1 cellular context compared by ENCODE assay signal in the genomic region with DNA sequence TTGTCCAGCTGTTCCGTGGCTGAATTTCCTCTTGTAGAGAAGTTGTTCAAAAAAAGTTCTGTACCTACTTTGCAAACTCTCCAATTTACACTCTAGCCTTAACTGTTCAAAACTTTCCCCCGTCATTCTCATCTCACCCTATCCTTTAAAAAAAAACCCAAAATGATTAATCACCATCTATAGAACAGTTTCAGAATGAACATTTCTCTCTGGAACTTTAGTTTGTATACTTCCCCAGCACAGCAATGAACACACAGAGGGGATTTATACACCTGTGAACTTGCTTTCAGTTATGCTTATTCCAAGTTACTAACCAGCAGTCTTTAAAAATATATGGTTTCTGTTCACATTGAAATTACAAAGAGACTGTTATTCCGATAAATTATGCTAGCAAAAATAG.
TF ChIP-seq lines count a peak whose summit lies in the region.

No MANE protein-coding gene starts in this region.

TF ChIP-seq in HCT116, 20 proteins besides CTCF, POLR2A, EP300 and RAD21 (continued from another document):
- TF ChIP-seq, protein P1, sequence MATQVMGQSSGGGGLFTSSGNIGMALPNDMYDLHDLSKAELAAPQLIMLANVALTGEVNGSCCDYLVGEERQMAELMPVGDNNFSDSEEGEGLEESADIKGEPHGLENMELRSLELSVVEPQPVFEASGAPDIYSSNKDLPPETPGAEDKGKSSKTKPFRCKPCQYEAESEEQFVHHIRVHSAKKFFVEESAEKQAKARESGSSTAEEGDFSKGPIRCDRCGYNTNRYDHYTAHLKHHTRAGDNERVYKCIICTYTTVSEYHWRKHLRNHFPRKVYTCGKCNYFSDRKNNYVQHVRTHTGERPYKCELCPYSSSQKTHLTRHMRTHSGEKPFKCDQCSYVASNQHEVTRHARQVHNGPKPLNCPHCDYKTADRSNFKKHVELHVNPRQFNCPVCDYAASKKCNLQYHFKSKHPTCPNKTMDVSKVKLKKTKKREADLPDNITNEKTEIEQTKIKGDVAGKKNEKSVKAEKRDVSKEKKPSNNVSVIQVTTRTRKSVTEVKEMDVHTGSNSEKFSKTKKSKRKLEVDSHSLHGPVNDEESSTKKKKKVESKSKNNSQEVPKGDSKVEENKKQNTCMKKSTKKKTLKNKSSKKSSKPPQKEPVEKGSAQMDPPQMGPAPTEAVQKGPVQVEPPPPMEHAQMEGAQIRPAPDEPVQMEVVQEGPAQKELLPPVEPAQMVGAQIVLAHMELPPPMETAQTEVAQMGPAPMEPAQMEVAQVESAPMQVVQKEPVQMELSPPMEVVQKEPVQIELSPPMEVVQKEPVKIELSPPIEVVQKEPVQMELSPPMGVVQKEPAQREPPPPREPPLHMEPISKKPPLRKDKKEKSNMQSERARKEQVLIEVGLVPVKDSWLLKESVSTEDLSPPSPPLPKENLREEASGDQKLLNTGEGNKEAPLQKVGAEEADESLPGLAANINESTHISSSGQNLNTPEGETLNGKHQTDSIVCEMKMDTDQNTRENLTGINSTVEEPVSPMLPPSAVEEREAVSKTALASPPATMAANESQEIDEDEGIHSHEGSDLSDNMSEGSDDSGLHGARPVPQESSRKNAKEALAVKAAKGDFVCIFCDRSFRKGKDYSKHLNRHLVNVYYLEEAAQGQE (IDR thresholded peaks at IDR 0.05; ENCODE audit: low read depth) = no peak
- TF ChIP-seq POLR2AphosphoS5 (IDR thresholded peaks at IDR 0.05; ENCODE audit: low read depth, low read length) (no peak), EZH2phosphoT487 (IDR thresholded peaks at IDR 0.05; ENCODE audit: borderline replicate concordance) (no peak), ELF1 (IDR thresholded peaks at IDR 0.05; ENCODE audit: borderline replicate concordance, low read depth) (no peak), SP1 (IDR thresholded peaks at IDR 0.05; ENCODE audit: low read depth) (no peak), SRF (IDR thresholded peaks at IDR 0.05; ENCODE audit: low read depth) (no peak), TCF7L2 (IDR thresholded peaks at IDR 0.05; ENCODE audit: borderline replicate concordance, extremely low read depth, insufficient read depth, insufficient read length) (no peak), FOSL1 (IDR thresholded peaks at IDR 0.05; ENCODE audit: low read depth) (no peak), CBX3 (IDR thresholded peaks at IDR 0.05; ENCODE audit: low read depth) (no peak), ZNF274 (IDR thresholded peaks at IDR 0.05; ENCODE audit: low read depth, low read length) (no peak), EGR1 (IDR thresholded peaks at IDR 0.05; ENCODE audit: low read depth) (no peak)
- TF ChIP-seq, protein P2, sequence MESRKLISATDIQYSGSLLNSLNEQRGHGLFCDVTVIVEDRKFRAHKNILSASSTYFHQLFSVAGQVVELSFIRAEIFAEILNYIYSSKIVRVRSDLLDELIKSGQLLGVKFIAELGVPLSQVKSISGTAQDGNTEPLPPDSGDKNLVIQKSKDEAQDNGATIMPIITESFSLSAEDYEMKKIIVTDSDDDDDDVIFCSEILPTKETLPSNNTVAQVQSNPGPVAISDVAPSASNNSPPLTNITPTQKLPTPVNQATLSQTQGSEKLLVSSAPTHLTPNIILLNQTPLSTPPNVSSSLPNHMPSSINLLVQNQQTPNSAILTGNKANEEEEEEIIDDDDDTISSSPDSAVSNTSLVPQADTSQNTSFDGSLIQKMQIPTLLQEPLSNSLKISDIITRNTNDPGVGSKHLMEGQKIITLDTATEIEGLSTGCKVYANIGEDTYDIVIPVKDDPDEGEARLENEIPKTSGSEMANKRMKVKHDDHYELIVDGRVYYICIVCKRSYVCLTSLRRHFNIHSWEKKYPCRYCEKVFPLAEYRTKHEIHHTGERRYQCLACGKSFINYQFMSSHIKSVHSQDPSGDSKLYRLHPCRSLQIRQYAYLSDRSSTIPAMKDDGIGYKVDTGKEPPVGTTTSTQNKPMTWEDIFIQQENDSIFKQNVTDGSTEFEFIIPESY (IDR thresholded peaks at IDR 0.05; ENCODE audit: extremely low read depth, insufficient replicate concordance, low read length) = no peak
